In the genomic region with DNA sequence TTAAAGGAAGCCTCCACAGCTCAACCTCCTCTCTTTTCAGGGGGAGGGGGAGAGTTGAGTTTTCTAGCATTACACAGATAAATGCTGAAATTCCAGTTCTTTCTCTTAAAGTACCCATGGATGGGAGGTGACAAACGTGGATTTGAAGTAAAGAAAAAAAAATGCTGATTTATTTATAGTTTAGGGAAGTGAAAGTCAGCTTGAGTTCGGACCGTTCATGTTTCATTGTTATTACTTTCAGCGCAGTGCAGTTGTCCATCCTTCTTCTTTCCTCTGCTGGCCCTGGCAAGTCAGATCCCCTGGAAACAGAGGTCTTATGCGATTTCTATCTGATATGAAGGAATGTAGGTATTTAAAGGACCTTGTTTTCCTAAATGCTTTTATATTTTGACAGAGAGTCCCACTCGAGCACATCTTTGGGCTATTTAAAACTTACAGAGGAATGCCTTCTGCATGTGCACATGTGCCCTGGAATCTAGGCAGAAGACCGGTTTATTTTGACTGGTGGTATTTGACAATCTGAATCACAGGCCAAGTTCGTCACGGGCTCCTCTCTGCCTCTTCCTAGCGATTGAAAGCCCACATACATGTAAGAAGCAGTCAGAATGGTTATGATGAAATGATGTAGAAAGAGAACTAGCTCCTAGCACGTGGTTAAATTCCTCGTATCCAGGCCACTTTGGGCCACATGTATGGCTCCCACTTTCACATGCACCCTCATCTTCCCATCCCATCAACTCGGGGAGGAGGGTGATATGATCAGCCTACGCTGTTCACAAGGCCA, we compare ENCODE assay signal across 8 cellular contexts.
DNase-seq lines count a peak whose midpoint lies in the region; ATAC-seq and TF ChIP-seq lines count a peak whose summit lies in the region.

No MANE protein-coding gene starts in this region.

- CTCF ChIA-PET in PC-3 (lab: Charles Lee): no interaction called here

- no peaks in the 10 kb centered on the region for H3K9me3 ChIP-seq in lower lobe of right lung
- H3K9me3 ChIP-seq in PC-3 (ENCODE audit: low read length): no peaks in the 10 kb centered on the region
- no peaks in the 10 kb centered on the region for H3K9me3 ChIP-seq in stomach

- H3K4me3 ChIP-seq in lower lobe of right lung: no peak overlapping the region
- no peak overlapping the region for H3K4me3 ChIP-seq in PC-3 (ENCODE audit: low read length)
- no peak overlapping the region for H3K4me3 ChIP-seq in stomach

- intact Hi-C loops in lower lobe of right lung (cut with DNase I): no loop called here
- intact Hi-C loops in PC-3 (cut with micrococcal nuclease): no loop called here
- intact Hi-C loops in stomach (cut with DNase I; ENCODE audit: low total_unique reads): no loop called here

- TF ChIP-seq POLR2A in stomach (IDR thresholded peaks at IDR 0.05): no peak

- no peak overlapping the region for H3K4me2 ChIP-seq in PC-3 (ENCODE audit: low read length)

- H3K9me2 ChIP-seq in PC-3 (replicated peaks; ENCODE audit: low read length): no peaks in the 10 kb centered on the region

- H3K27me3 ChIP-seq in lower lobe of right lung (ENCODE audit: low read depth) (no peaks in the 10 kb centered on the region), PC-3 (ENCODE audit: low read length) (no peaks in the 10 kb centered on the region), stomach (no peaks in the 10 kb centered on the region)

- WGBS in stomach, 5 donors: 66 to 86% (median 75%) methylated on average over 14 of the region's 14 CpGs

- no peak overlapping the region for H2AFZ ChIP-seq in PC-3 (ENCODE audit: low read length)

- POLR2A ChIA-PET in PC-3 (lab: Charles Lee; ENCODE audit: unreplicated experiment): no interaction called here

- no TSS peak for BruUV-seq in PC-3 (replicated peaks; lab: Mats Ljungman, UMichigan)

- TF ChIP-seq CTCF in lower lobe of right lung (IDR thresholded peaks at IDR 0.05) (no peak), PC-3 (conservative IDR thresholded peaks at IDR 0.05; ENCODE audit: low read depth, low read length) (no peak), stomach (IDR thresholded peaks at IDR 0.05) (no peak)

- H3K27ac ChIP-seq in lower lobe of right lung (no peak overlapping the region), PC-3 (ENCODE audit: low read length) (no peak overlapping the region), stomach (no peak overlapping the region)

- H3K9ac ChIP-seq in PC-3 (ENCODE audit: low read length): no peak overlapping the region

- no peaks in the 10 kb centered on the region for H3F3A ChIP-seq in PC-3 (ENCODE audit: low read length, unreplicated experiment)

- peak; percentile 58 for ATAC-seq in GM18868 (IDR thresholded peaks at IDR 0.05; ENCODE audit: unreplicated experiment)
- ATAC-seq in HG02571 (IDR thresholded peaks at IDR 0.05; ENCODE audit: unreplicated experiment): peak; percentile 67
- ATAC-seq in HG03558 (IDR thresholded peaks at IDR 0.05; ENCODE audit: extremely low read depth, unreplicated experiment): peak; percentile 61
- peak; percentile 29 to 39 for ATAC-seq in lower lobe of right lung
- ATAC-seq in PC-3: no peak

- no peaks in the 10 kb centered on the region for H4K20me1 ChIP-seq in PC-3 (ENCODE audit: low read length)

- TF ChIP-seq EP300 in stomach (IDR thresholded peaks at IDR 0.05): no peak

- no peak for DNase-seq in lower lobe of right lung
- DNase-seq in PC-3: no peak
- DNase-seq in DMS53 treated with DMSO at 0.1 percent for 48 hours (lab: John Stamatoyannopoulos, UW; ENCODE audit: unreplicated experiment): no peak
- DNase-seq in cerebellar cortex (ENCODE audit: low spot score): no peak
- DNase-seq in stomach: no peak

- H3K36me3 ChIP-seq in lower lobe of right lung (no peaks in the 10 kb centered on the region), PC-3 (ENCODE audit: low read depth, low read length) (no peaks in the 10 kb centered on the region), stomach (no peaks in the 10 kb centered on the region)

- no peaks in the 10 kb centered on the region for H3K79me2 ChIP-seq in PC-3 (ENCODE audit: low read length)

- H3K4me1 ChIP-seq in lower lobe of right lung (peaks cover 10% of the 10 kb centered on the region), PC-3 (ENCODE audit: insufficient read depth, low read length) (no peaks in the 10 kb centered on the region), stomach (no peaks in the 10 kb centered on the region)
